In genomic region chr3:53544357-53544756, GRCh38 we compare ENCODE assay signal across 15 cellular contexts. TPM values are rescaled to one million over a fixed set of nuclear protein-coding genes. Genes with fewer than 3 reads are reported as not detected.
"Had no signal": no experiment of that assay in that cellular context is flagged by ENCODE, and none has a peak within 500 bp of the region (broad histone marks: within the 10 kb centered on the region; RNA-seq: fewer than 3 reads in every experiment).

No MANE protein-coding gene starts in this region.

- H3K4me1 Mint-ChIP-seq: activated naive CD8-positive, alpha-beta T cell treated with anti-CD3 and anti-CD28 coated beads, Interleukin-2, amount 10 ng/mL, durations not matched to agents 7 days and 5 days; mesothelial cell of epicardium had no signal

- H3K4me1 ChIP-seq: pancreas, tibial artery had no signal

- H3K27ac ChIP-seq: pancreas, tibial artery had no signal

- H3K27me3 ChIP-seq: pancreas, tibial artery had no signal

- DNase-seq: activated CD4-positive, alpha-beta T cell treated with anti-CD3 and anti-CD28 coated beads for 1 hour; activated CD8-positive, alpha-beta memory T cell treated with anti-CD3 and anti-CD28 coated beads, Interleukin-2, amount 50 U/mL, for 48 hours; activated CD8-positive, alpha-beta T cell treated with anti-CD3 and anti-CD28 coated beads, Interleukin-2, amount 10 ng/mL, durations not matched to agents 7 days and 5 days; activated naive CD8-positive, alpha-beta T cell treated with anti-CD3 and anti-CD28 coated beads, Interleukin-2, amount 10 ng/mL, durations not matched to agents 7 days and 5 days; cortex of kidney; effector CD8-positive, alpha-beta T cell; hippocampal formation; kidney glomerular epithelial cell; pancreas; stimulated activated CD4-positive, alpha-beta T cell treated with anti-CD3 and anti-CD28 coated beads, Interleukin-4, amount 100 ng/mL, for 24 hours; tibial artery had no signal

- H3K27ac Mint-ChIP-seq: activated CD8-positive, alpha-beta T cell treated with anti-CD3 and anti-CD28 coated beads, Interleukin-2, amount 10 ng/mL, durations not matched to agents 7 days and 5 days; activated naive CD8-positive, alpha-beta T cell treated with anti-CD3 and anti-CD28 coated beads, Interleukin-2, amount 10 ng/mL, durations not matched to agents 7 days and 5 days; activated T-helper 2 cell treated with anti-CD3 and anti-CD28 coated beads, Interferon-gamma antibody, Interleukin-2, Interleukin-4, amounts not matched to agents 10 μg/mL and 5 μg/mL and 100 μg/mL, durations not matched to agents 14 hours and 24 hours and 36 hours; mesothelial cell of epicardium had no signal

- H3K36me3 Mint-ChIP-seq: activated naive CD8-positive, alpha-beta T cell treated with anti-CD3 and anti-CD28 coated beads, Interleukin-2, amount 10 ng/mL, durations not matched to agents 7 days and 5 days; mesothelial cell of epicardium had no signal

- FAIRE-seq: astrocyte, pancreas had no signal

- H3K36me3 ChIP-seq: pancreas, tibial artery had no signal

- H3K4me3 ChIP-seq: pancreas, tibial artery had no signal

- H3K9me3 ChIP-seq: pancreas, tibial artery had no signal

- H3K4me3 Mint-ChIP-seq: activated CD8-positive, alpha-beta T cell treated with anti-CD3 and anti-CD28 coated beads, Interleukin-2, amount 10 ng/mL, durations not matched to agents 7 days and 5 days; activated naive CD8-positive, alpha-beta T cell treated with anti-CD3 and anti-CD28 coated beads, Interleukin-2, amount 10 ng/mL, durations not matched to agents 7 days and 5 days; mesothelial cell of epicardium had no signal

- H3K9me3 Mint-ChIP-seq: activated naive CD8-positive, alpha-beta T cell treated with anti-CD3 and anti-CD28 coated beads, Interleukin-2, amount 10 ng/mL, durations not matched to agents 7 days and 5 days; activated T-helper 2 cell treated with anti-CD3 and anti-CD28 coated beads, Interferon-gamma antibody, Interleukin-2, Interleukin-4, amounts not matched to agents 10 μg/mL and 5 μg/mL and 100 μg/mL, durations not matched to agents 14 hours and 24 hours and 36 hours; mesothelial cell of epicardium had no signal

RNA-seq across cellular contexts. Expression of gene CACNA1D, which starts 49.9 kb away (rescaled TPM):
- total RNA-seq: activated naive CD8-positive, alpha-beta T cell treated with anti-CD3 and anti-CD28 coated beads, Interleukin-2, amount 10 ng/mL, durations not matched to agents 7 days and 5 days; myocyte had no signal
